In genomic region chr4:105609819-105610218, GRCh38 we compare ENCODE assay signal across 8 cellular contexts. TPM values are rescaled to one million over a fixed set of nuclear protein-coding genes. Genes with fewer than 3 reads are reported as not detected.
"Had no signal": no experiment of that assay in that cellular context is flagged by ENCODE, and none has a peak within 500 bp of the region (broad histone marks: within the 10 kb centered on the region; RNA-seq: fewer than 3 reads in every experiment).

No MANE protein-coding gene starts in this region.

RNA-seq across cellular contexts. Expression of gene ARHGEF38, which starts 57.4 kb away (rescaled TPM):
- total RNA-seq: OCI-LY7, Right ventricle myocardium inferior, Right ventricle myocardium superior, RPMI7951, SJCRH30, SJSA1, SK-MEL-5, T-cell had no signal
